ENCODE assay signal across 25 cellular contexts in the genomic region with DNA sequence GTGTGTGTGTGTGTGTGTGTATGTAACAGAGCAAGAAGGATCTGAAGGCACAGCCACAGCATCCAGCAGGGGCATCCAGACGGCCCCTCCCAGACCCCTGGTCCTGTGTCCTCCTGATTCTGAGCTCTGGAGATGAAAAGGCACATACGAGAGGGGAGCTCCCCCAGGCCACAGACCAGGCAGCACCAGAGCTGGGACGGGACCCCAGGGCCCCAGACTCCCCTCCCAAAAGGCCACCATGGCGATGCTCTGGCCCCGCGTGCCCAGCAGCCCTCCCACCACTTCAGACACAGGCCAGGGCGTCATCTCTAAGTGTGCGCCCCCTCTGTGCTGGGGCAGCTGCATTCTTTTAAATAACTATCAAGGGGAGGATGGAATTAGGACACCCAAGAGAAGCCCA.
"Had no signal": no experiment of that assay in that cellular context is flagged by ENCODE, and none has a peak within 500 bp of the region (broad histone marks: within the 10 kb centered on the region; RNA-seq: fewer than 3 reads in every experiment).

No MANE protein-coding gene starts in this region.

- H3K27ac ChIP-seq: brain microvascular endothelial cell had no signal

- H3K36me3 ChIP-seq: brain microvascular endothelial cell, MG63 had no signal

- H3K4me3 ChIP-seq: MG63 had no signal

- H3K4me1 Mint-ChIP-seq: WTC11 had no signal

- ATAC-seq: activated T-cell treated with anti-CD3 and anti-CD28 coated beads, Interleukin-2, amount 50 U/mL, for 4 hours; T-helper 17 cell; WTC11 had no signal

- H3K27ac Mint-ChIP-seq: activated naive CD4-positive, alpha-beta T cell treated with anti-CD3 and anti-CD28 coated beads for 36 hours; activated naive CD8-positive, alpha-beta T cell; T-helper 17 cell; WTC11 had no signal

- DNase-seq: activated CD4-positive, alpha-beta T cell treated with anti-CD3 and anti-CD28 coated beads for 48 hours; activated CD4-positive, alpha-beta T cell treated with anti-CD3 and anti-CD28 coated beads, Interleukin-2, amount 50 U/mL, for 4 hours; activated CD4-positive, CD25-positive, alpha-beta regulatory T cell treated with anti-CD3 and anti-CD28 coated beads, Interleukin-2, amount 50 U/mL, for 72 hours; activated CD8-positive, alpha-beta memory T cell treated with anti-CD3 and anti-CD28 coated beads for 24 hours; activated gamma-delta T cell; activated naive CD4-positive, alpha-beta T cell treated with anti-CD3 and anti-CD28 coated beads for 36 hours; activated T-cell treated with anti-CD3 and anti-CD28 coated beads, Interleukin-2, amount 50 U/mL, for 4 hours; amygdala; brain microvascular endothelial cell; MG63; MV-4-11; NCI-H1092 treated with DMSO at 0.1 percent for 48 hours; NCI-H1417 treated with DMSO at 0.1 percent for 48 hours; NCI-H1694; NCI-H2029; NCI-H2107; NCI-H2171 treated with DMSO at 0.1 percent for 48 hours; NCI-H226; NCI-H526; NK-92 treated with Interleukin-12 subunit alpha and Interleukin-12 subunit beta, amount 100 ng/mL, for 24 hours; SHP77 treated with DMSO at 0.1 percent for 48 hours; T-helper 17 cell; T-helper 9 cell had no signal

- H3K4me3 Mint-ChIP-seq: activated naive CD4-positive, alpha-beta T cell treated with anti-CD3 and anti-CD28 coated beads for 36 hours; activated naive CD8-positive, alpha-beta T cell; activated T-cell treated with anti-CD3 and anti-CD28 coated beads, Interleukin-2, amount 50 U/mL, for 4 hours; T-helper 17 cell; WTC11 had no signal

- H3K27me3 ChIP-seq: brain microvascular endothelial cell, MG63 had no signal
